8 cellular contexts compared by ENCODE assay signal in the genomic region with DNA sequence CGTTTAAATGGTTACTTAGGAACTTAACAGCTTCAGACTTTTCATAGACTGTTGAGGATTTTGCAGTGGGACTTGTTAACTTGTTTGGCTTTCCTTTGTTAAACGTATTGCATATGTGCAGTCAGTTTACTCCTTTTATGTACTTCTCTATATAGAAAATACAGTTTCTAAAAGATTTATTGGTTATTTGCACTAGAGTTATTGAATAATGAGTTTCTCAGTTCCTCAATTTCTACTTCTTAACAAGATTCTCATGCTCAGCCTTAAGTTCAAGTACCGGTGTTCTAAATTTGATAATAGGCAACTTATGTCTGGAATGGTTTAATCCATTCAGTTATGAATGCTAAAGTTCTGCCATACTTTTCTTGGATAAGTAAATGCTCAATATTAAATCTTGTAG.
DNase-seq lines count a peak whose midpoint lies in the region; ATAC-seq and TF ChIP-seq lines count a peak whose summit lies in the region.

No MANE protein-coding gene starts in this region.

- H3K4me3 ChIP-seq in ACC112 (ENCODE audit: low read depth, low read length) (peak overlapping the region; percentile 94), HUES48 (ENCODE audit: low read depth, low read length) (peak overlapping the region; percentile 82), brain microvascular endothelial cell (ENCODE audit: low read depth, low read length) (peak overlapping the region; percentile 97), mucosa of rectum (ENCODE audit: low read length in 2 of 2) (peak overlapping the region; percentile 98 to 99)

- H2AFZ ChIP-seq in ACC112 (ENCODE audit: low read length, unreplicated experiment), result no peak overlapping the region

- no peak for TF ChIP-seq CTCF in brain microvascular endothelial cell (IDR thresholded peaks at IDR 0.05; ENCODE audit: low read depth, low read length, missing control alignments)

- peaks cover 57% of the 10 kb centered on the region for H3K79me2 ChIP-seq in ACC112 (ENCODE audit: control insufficient read depth, insufficient read depth, low read length, unreplicated experiment)

- H3K27me3 ChIP-seq in ACC112 (ENCODE audit: insufficient read depth, low read length) (no peaks in the 10 kb centered on the region), HUES48 (ENCODE audit: control insufficient read depth, insufficient read depth, low read length) (no peaks in the 10 kb centered on the region), brain microvascular endothelial cell (replicated peaks) (no peaks in the 10 kb centered on the region), mucosa of rectum (ENCODE audit: control insufficient read depth in 2 of 2, insufficient read depth in 2 of 2, low read length in 2 of 2) (no peaks in the 10 kb centered on the region)

- no peaks in the 10 kb centered on the region for H3K9me3 ChIP-seq in HUES48 (ENCODE audit: control insufficient read depth, insufficient read depth, low read length)
- no peaks in the 10 kb centered on the region for H3K9me3 ChIP-seq in mucosa of rectum (ENCODE audit: control insufficient read depth in 2 of 2, low read length in 2 of 2)

- in situ Hi-C loops in brain microvascular endothelial cell (cut with HindIII; ENCODE audit: low pct_ligation_motif_present, low sequenced_read_pairs), result no loop called here

- H3K27ac ChIP-seq in ACC112 (ENCODE audit: low read depth, low read length), result peak overlapping the region; percentile 97
- peak overlapping the region; percentile 98 for H3K27ac ChIP-seq in HUES48 (ENCODE audit: low read depth, low read length)
- H3K27ac ChIP-seq in brain microvascular endothelial cell, result peak overlapping the region; percentile 96
- peak overlapping the region; percentile 97 to 98 for H3K27ac ChIP-seq in mucosa of rectum (ENCODE audit: low read depth in 2 of 2, low read length in 2 of 2)

- peak overlapping the region; percentile 93 for H3K9ac ChIP-seq in HUES48 (ENCODE audit: low read depth, low read length)
- H3K9ac ChIP-seq in mucosa of rectum (ENCODE audit: low read depth in 1 of 2, low read length in 2 of 2), result peak overlapping the region; percentile 95 to 98

- ATAC-seq in HG02840 (IDR thresholded peaks at IDR 0.05; ENCODE audit: low FRiP score, unreplicated experiment), result no peak

- H3K36me3 ChIP-seq in ACC112 (ENCODE audit: insufficient read depth, low read length) (peaks cover 5% of the 10 kb centered on the region; the same call in 1 of the 2 replicates), HUES48 (ENCODE audit: control insufficient read depth, insufficient read depth, low read length) (peaks cover 31% of the 10 kb centered on the region), brain microvascular endothelial cell (replicated peaks) (peaks cover 22% of the 10 kb centered on the region), mucosa of rectum (ENCODE audit: control insufficient read depth in 2 of 2, insufficient read depth in 2 of 2, low read length in 2 of 2) (peaks cover 7 to 13% of the 10 kb centered on the region in 2 donors)

- DNase-seq in brain microvascular endothelial cell (no peak), NCI-H524 (lab: John Stamatoyannopoulos, UW) (no peak), DMS153 (lab: John Stamatoyannopoulos, UW) (no peak), hypothalamus (lab: John Stamatoyannopoulos, UW) (no peak)

- H3K4me1 ChIP-seq in ACC112 (ENCODE audit: control insufficient read depth, insufficient read depth, low read length, unreplicated experiment), result peaks cover 30% of the 10 kb centered on the region
- peaks cover 6% of the 10 kb centered on the region; the same call in 1 of the 2 replicates for H3K4me1 ChIP-seq in HUES48 (ENCODE audit: control insufficient read depth, insufficient read depth, low read length)
- peaks cover 7 to 16% of the 10 kb centered on the region in 2 donors for H3K4me1 ChIP-seq in mucosa of rectum (ENCODE audit: control insufficient read depth in 2 of 2, insufficient read depth in 2 of 2, low read length in 2 of 2)
